ENCODE assay signal across 8 cellular contexts in genomic region chr1:145996433-145997155, GRCh38. TPM values are rescaled to one million over a fixed set of nuclear protein-coding genes. Genes with fewer than 3 reads are reported as not detected.
DNase-seq lines count a peak whose midpoint lies in the region; TF ChIP-seq lines count a peak whose summit lies in the region.

A gene with protein sequence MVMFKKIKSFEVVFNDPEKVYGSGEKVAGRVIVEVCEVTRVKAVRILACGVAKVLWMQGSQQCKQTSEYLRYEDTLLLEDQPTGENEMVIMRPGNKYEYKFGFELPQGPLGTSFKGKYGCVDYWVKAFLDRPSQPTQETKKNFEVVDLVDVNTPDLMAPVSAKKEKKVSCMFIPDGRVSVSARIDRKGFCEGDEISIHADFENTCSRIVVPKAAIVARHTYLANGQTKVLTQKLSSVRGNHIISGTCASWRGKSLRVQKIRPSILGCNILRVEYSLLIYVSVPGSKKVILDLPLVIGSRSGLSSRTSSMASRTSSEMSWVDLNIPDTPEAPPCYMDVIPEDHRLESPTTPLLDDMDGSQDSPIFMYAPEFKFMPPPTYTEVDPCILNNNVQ (minus strand): TSS chr1:145996579. CDS start chr1:145996266, 313 bp downstream.

- no peak for TF ChIP-seq CTCF in HEK293 (tag by site-specific recombination; IDR thresholded peaks at IDR 0.05)
- no peak for TF ChIP-seq CTCF in fibroblast of villous mesenchyme (IDR thresholded peaks at IDR 0.05; ENCODE audit: insufficient read depth, low read depth, low read length)
- TF ChIP-seq CTCF in nephron progenitor cell (IDR thresholded peaks at IDR 0.05), result no peak

- H3K27ac ChIP-seq in HEK293 (ENCODE audit: extremely low read depth, low read depth, low read length) (peak within 1 kb of the TSS; percentile 59; the same call in 1 of the 2 replicates), SJSA1 (peak within 1 kb of the TSS; percentile 64)

- POLR2A ChIA-PET in HEK293 (lab: Yijun Ruan, JAX), result interaction anchor here (0.7 to 1.9 kb wide), 2 partner anchors 10 to 33 kb away, joined by 3 to 4 read pairs; partner anchors contain the start of genes ANKRD34A and POLR3GL

- peaks cover 75% of the 10 kb centered on the region for H3K4me1 Mint-ChIP-seq in nephron progenitor cell
- peaks cover 74% of the 10 kb centered on the region for H3K4me1 Mint-ChIP-seq in stimulated activated naive CD8-positive, alpha-beta T cell treated with anti-CD3 and anti-CD28 coated beads, Interleukin-15, Interleukin-2, amounts not matched to agents 100 ng/mL and 50 ng/mL, for 24 hours (ENCODE audit: low read depth)

- H3K27ac Mint-ChIP-seq in nephron progenitor cell, result peak within 1 kb of the TSS; percentile 99
- H3K27ac Mint-ChIP-seq in stimulated activated naive CD8-positive, alpha-beta T cell treated with anti-CD3 and anti-CD28 coated beads, Interleukin-15, Interleukin-2, amounts not matched to agents 100 ng/mL and 50 ng/mL, for 24 hours, result peak within 1 kb of the TSS; percentile 89

- H3K9me3 Mint-ChIP-seq in nephron progenitor cell, result peaks cover 5% of the 10 kb centered on the region
- no peaks in the 10 kb centered on the region for H3K9me3 Mint-ChIP-seq in stimulated activated naive CD8-positive, alpha-beta T cell treated with anti-CD3 and anti-CD28 coated beads, Interleukin-15, Interleukin-2, amounts not matched to agents 100 ng/mL and 50 ng/mL, for 24 hours

- H3K4me1 ChIP-seq in HEK293 (ENCODE audit: control insufficient read depth, insufficient read depth, low read length) (peaks cover 12% of the 10 kb centered on the region), SJSA1 (replicated peaks) (peaks cover 41% of the 10 kb centered on the region)

- peak within 1 kb of the TSS; percentile 85 for H3K4me3 ChIP-seq in HEK293 (ENCODE audit: low read depth, low read length)
- H3K4me3 ChIP-seq in SJSA1, result peak within 1 kb of the TSS; percentile 47
- H3K4me3 ChIP-seq in fibroblast of villous mesenchyme (ENCODE audit: low read depth, low read length), result peak within 1 kb of the TSS; percentile 99

- DNase-seq in GDM1 (lab: John Stamatoyannopoulos, UW), result peak; percentile 98
- peak; percentile 98 for DNase-seq in MV-4-11 (lab: John Stamatoyannopoulos, UW)
- DNase-seq in SJSA1 (ENCODE audit: low read depth in 1 of 2, low spot score in 2 of 2), result peak; percentile 90 to 98
- peak; percentile 91 for DNase-seq in activated gamma-delta T cell treated with anti-CD3 and anti-CD28 coated beads, Interleukin-2, amount 50 U/mL, for 16 hours (ENCODE audit: low read depth)
- peak; percentile 99 for DNase-seq in fibroblast of villous mesenchyme (ENCODE audit: low read depth)
- DNase-seq in nephron progenitor cell, result peak; percentile 95

- H3K36me3 ChIP-seq in HEK293 (ENCODE audit: control insufficient read depth in 2 of 2, insufficient read depth in 1 of 2, low read length in 2 of 2) (peaks cover 5 to 30% of the 10 kb centered on the region in 2 experiments; a peak in 2 of 3 replicates), SJSA1 (peaks cover 32% of the 10 kb centered on the region)

- H3K9me3 ChIP-seq in HEK293 (ENCODE audit: control insufficient read depth, insufficient read depth, low read depth, low read length) (no peaks in the 10 kb centered on the region), SJSA1 (replicated peaks) (no peaks in the 10 kb centered on the region)

- H3K27me3 ChIP-seq in SJSA1 (replicated peaks), result no peaks in the 10 kb centered on the region

- H3K27me3 Mint-ChIP-seq in nephron progenitor cell (ENCODE audit: low read depth, poor library complexity), result peaks cover 3% of the 10 kb centered on the region
- no peaks in the 10 kb centered on the region for H3K27me3 Mint-ChIP-seq in stimulated activated naive CD8-positive, alpha-beta T cell treated with anti-CD3 and anti-CD28 coated beads, Interleukin-15, Interleukin-2, amounts not matched to agents 100 ng/mL and 50 ng/mL, for 24 hours

- CTCF ChIA-PET in HEK293 (lab: Yijun Ruan, JAX), result interaction anchor here (0.7 to 7.3 kb wide), 4 partner anchors 7 to 105 kb away, joined by 3 to 80 read pairs (median 6); no protein-coding TSS in a partner anchor

- H3K36me3 Mint-ChIP-seq in nephron progenitor cell (ENCODE audit: low read depth), result peaks cover 50% of the 10 kb centered on the region
- peaks cover 44% of the 10 kb centered on the region for H3K36me3 Mint-ChIP-seq in stimulated activated naive CD8-positive, alpha-beta T cell treated with anti-CD3 and anti-CD28 coated beads, Interleukin-15, Interleukin-2, amounts not matched to agents 100 ng/mL and 50 ng/mL, for 24 hours (ENCODE audit: low read depth)

- peak within 1 kb of the TSS; percentile 99 for H3K4me3 Mint-ChIP-seq in nephron progenitor cell
- H3K4me3 Mint-ChIP-seq in stimulated activated naive CD8-positive, alpha-beta T cell treated with anti-CD3 and anti-CD28 coated beads, Interleukin-15, Interleukin-2, amounts not matched to agents 100 ng/mL and 50 ng/mL, for 24 hours, result peak within 1 kb of the TSS; percentile 91

TF ChIP-seq in HEK293, 187 proteins besides CTCF, POLR2A, EP300 and RAD21 (continues in another document):
- TF ChIP-seq SCRT1 (tag by site-specific recombination; IDR thresholded peaks at IDR 0.05; ENCODE audit: borderline replicate concordance), result peak; percentile 95
- TF ChIP-seq, protein P1, sequence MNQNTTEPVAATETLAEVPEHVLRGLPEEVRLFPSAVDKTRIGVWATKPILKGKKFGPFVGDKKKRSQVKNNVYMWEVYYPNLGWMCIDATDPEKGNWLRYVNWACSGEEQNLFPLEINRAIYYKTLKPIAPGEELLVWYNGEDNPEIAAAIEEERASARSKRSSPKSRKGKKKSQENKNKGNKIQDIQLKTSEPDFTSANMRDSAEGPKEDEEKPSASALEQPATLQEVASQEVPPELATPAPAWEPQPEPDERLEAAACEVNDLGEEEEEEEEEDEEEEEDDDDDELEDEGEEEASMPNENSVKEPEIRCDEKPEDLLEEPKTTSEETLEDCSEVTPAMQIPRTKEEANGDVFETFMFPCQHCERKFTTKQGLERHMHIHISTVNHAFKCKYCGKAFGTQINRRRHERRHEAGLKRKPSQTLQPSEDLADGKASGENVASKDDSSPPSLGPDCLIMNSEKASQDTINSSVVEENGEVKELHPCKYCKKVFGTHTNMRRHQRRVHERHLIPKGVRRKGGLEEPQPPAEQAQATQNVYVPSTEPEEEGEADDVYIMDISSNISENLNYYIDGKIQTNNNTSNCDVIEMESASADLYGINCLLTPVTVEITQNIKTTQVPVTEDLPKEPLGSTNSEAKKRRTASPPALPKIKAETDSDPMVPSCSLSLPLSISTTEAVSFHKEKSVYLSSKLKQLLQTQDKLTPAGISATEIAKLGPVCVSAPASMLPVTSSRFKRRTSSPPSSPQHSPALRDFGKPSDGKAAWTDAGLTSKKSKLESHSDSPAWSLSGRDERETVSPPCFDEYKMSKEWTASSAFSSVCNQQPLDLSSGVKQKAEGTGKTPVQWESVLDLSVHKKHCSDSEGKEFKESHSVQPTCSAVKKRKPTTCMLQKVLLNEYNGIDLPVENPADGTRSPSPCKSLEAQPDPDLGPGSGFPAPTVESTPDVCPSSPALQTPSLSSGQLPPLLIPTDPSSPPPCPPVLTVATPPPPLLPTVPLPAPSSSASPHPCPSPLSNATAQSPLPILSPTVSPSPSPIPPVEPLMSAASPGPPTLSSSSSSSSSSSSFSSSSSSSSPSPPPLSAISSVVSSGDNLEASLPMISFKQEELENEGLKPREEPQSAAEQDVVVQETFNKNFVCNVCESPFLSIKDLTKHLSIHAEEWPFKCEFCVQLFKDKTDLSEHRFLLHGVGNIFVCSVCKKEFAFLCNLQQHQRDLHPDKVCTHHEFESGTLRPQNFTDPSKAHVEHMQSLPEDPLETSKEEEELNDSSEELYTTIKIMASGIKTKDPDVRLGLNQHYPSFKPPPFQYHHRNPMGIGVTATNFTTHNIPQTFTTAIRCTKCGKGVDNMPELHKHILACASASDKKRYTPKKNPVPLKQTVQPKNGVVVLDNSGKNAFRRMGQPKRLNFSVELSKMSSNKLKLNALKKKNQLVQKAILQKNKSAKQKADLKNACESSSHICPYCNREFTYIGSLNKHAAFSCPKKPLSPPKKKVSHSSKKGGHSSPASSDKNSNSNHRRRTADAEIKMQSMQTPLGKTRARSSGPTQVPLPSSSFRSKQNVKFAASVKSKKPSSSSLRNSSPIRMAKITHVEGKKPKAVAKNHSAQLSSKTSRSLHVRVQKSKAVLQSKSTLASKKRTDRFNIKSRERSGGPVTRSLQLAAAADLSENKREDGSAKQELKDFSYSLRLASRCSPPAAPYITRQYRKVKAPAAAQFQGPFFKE (tag by site-specific recombination; IDR thresholded peaks at IDR 0.05; ENCODE audit: borderline replicate concordance), result no peak
- peak; percentile 60 for TF ChIP-seq ZBTB26 (tag by site-specific recombination; optimal IDR thresholded peaks at IDR 0.05)
- TF ChIP-seq ZNF692 (tag by site-specific recombination; IDR thresholded peaks at IDR 0.05), result peak; percentile 66
- TF ChIP-seq ZXDB (tag by site-specific recombination; IDR thresholded peaks at IDR 0.05), result peak; percentile 95
- TF ChIP-seq WT1 (tag by site-specific recombination; IDR thresholded peaks at IDR 0.05), result peak; percentile 29

RNA-seq across cellular contexts. Expression of the gene that starts here (rescaled TPM):
- 57.4 and 82.5 TPM in 2 replicates for total RNA-seq in SJSA1 (2014; rRNA removed; shearing (Covaris generic))
- 69.5 and 205 TPM in 2 replicates for total RNA-seq in fibroblast of villous mesenchyme

Comparison
In these comparisons a context has a peak if more than half of its experiments do, and no peak if none do; other contexts are left out.
1. Peak in every context shown above with its lines: DNase-seq, H3K4me3 ChIP-seq and H3K27ac ChIP-seq.
2. H3K4me3 ChIP-seq: peak in every context shown above with its lines; median percentile 99 in fibroblast of villous mesenchyme; 85 in HEK293; 47 in SJSA1.